In genomic region chr9:91716815-91717214, GRCh38 we compare ENCODE assay signal across 19 cellular contexts.
DNase-seq lines count a peak whose midpoint lies in the region; ATAC-seq and TF ChIP-seq lines count a peak whose summit lies in the region.
"Had no signal": no experiment of that assay in that cellular context is flagged by ENCODE, and none has a peak within 500 bp of the region (broad histone marks: within the 10 kb centered on the region; RNA-seq: fewer than 3 reads in every experiment).

No MANE protein-coding gene starts in this region.

- intact Hi-C loops in activated T-helper 2 cell treated with anti-CD3 and anti-CD28 coated beads, Interferon-gamma antibody, Interleukin-2, Interleukin-4, amounts not matched to agents 10 μg/mL and 5 μg/mL and 100 μg/mL, durations not matched to agents 14 hours and 24 hours and 36 hours (cut with micrococcal nuclease): loop anchor here (5.0 to 10.0 kb wide), 2 partner anchors 35 to 682 kb away; no protein-coding TSS in a partner anchor

- no peaks in the 10 kb centered on the region for H3K36me3 ChIP-seq in HEK293 (ENCODE audit: control insufficient read depth in 2 of 2, insufficient read depth in 1 of 2, low read length in 2 of 2)
- H3K36me3 ChIP-seq: BLaER1 treated with 17β-estradiol and CSF1 and Interleukin-3, amounts not matched to agents 10 nM and 100 nM had no signal

- no peak overlapping the region for H3K4me3 Mint-ChIP-seq in glutamatergic neuron (ENCODE audit: unreplicated experiment)
- H3K4me3 Mint-ChIP-seq in stimulated activated naive B cell treated with anti-CD40 and anti-IgM and Interleukin-4, amounts not matched to agents 10 μg/mL and 1 μg/mL and 100 μg/mL, for 72 hours: no peak overlapping the region
- no peak overlapping the region for H3K4me3 Mint-ChIP-seq in activated T-helper 2 cell treated with anti-CD3 and anti-CD28 coated beads, Interferon-gamma antibody, Interleukin-2, Interleukin-4, amounts not matched to agents 10 μg/mL and 5 μg/mL and 100 μg/mL, durations not matched to agents 14 hours and 24 hours and 36 hours (ENCODE audit: low read depth)
- H3K4me3 Mint-ChIP-seq: B cell; CD4-positive, alpha-beta T cell; CD8-positive, alpha-beta T cell had no signal

- peaks cover 23% of the 10 kb centered on the region for H3K4me1 Mint-ChIP-seq in glutamatergic neuron (ENCODE audit: low read depth, unreplicated experiment)
- H3K4me1 Mint-ChIP-seq in stimulated activated naive B cell treated with anti-CD40 and anti-IgM and Interleukin-4, amounts not matched to agents 10 μg/mL and 1 μg/mL and 100 μg/mL, for 72 hours: peaks cover 39 to 48% of the 10 kb centered on the region in 2 donors
- H3K4me1 Mint-ChIP-seq in activated T-helper 2 cell treated with anti-CD3 and anti-CD28 coated beads, Interferon-gamma antibody, Interleukin-2, Interleukin-4, amounts not matched to agents 10 μg/mL and 5 μg/mL and 100 μg/mL, durations not matched to agents 14 hours and 24 hours and 36 hours (ENCODE audit: low read depth): peaks cover 18% of the 10 kb centered on the region

- POLR2A ChIA-PET in HEK293 (lab: Yijun Ruan, JAX): no interaction called here

- peaks cover 11% of the 10 kb centered on the region for H3K9me3 Mint-ChIP-seq in glutamatergic neuron (ENCODE audit: unreplicated experiment)
- H3K9me3 Mint-ChIP-seq in stimulated activated naive B cell treated with anti-CD40 and anti-IgM and Interleukin-4, amounts not matched to agents 10 μg/mL and 1 μg/mL and 100 μg/mL, for 72 hours: peaks cover 6 to 7% of the 10 kb centered on the region in 2 donors
- H3K9me3 Mint-ChIP-seq in activated T-helper 2 cell treated with anti-CD3 and anti-CD28 coated beads, Interferon-gamma antibody, Interleukin-2, Interleukin-4, amounts not matched to agents 10 μg/mL and 5 μg/mL and 100 μg/mL, durations not matched to agents 14 hours and 24 hours and 36 hours: peaks cover 8% of the 10 kb centered on the region
- H3K9me3 Mint-ChIP-seq: CD8-positive, alpha-beta T cell had no signal

- peak overlapping the region; percentile 25 for H3K27ac Mint-ChIP-seq in glutamatergic neuron (ENCODE audit: unreplicated experiment)
- peak overlapping the region; percentile 9 for H3K27ac Mint-ChIP-seq in stimulated activated naive B cell treated with anti-CD40 and anti-IgM and Interleukin-4, amounts not matched to agents 10 μg/mL and 1 μg/mL and 100 μg/mL, for 72 hours
- H3K27ac Mint-ChIP-seq in activated T-helper 2 cell treated with anti-CD3 and anti-CD28 coated beads, Interferon-gamma antibody, Interleukin-2, Interleukin-4, amounts not matched to agents 10 μg/mL and 5 μg/mL and 100 μg/mL, durations not matched to agents 14 hours and 24 hours and 36 hours: no peak overlapping the region
- H3K27ac Mint-ChIP-seq: B cell; CD4-positive, alpha-beta T cell; CD8-positive, alpha-beta T cell had no signal

- TF ChIP-seq CTCF in HEK293 (tag by site-specific recombination; IDR thresholded peaks at IDR 0.05) (no peak), glutamatergic neuron (IDR thresholded peaks at IDR 0.05; ENCODE audit: partially characterized antibody, unreplicated experiment) (no peak)

- no peak for ATAC-seq in stimulated activated naive B cell treated with anti-CD40 and anti-IgM and Interleukin-4, amounts not matched to agents 10 μg/mL and 1 μg/mL and 100 μg/mL, for 72 hours (replicated peaks)
- ATAC-seq in GM21723 (IDR thresholded peaks at IDR 0.05; ENCODE audit: unreplicated experiment): no peak
- ATAC-seq: CD8-positive, alpha-beta T cell; GM12878 had no signal

- H3K36me3 Mint-ChIP-seq in glutamatergic neuron (ENCODE audit: unreplicated experiment): no peaks in the 10 kb centered on the region
- peaks cover 7 to 18% of the 10 kb centered on the region in 2 donors for H3K36me3 Mint-ChIP-seq in stimulated activated naive B cell treated with anti-CD40 and anti-IgM and Interleukin-4, amounts not matched to agents 10 μg/mL and 1 μg/mL and 100 μg/mL, for 72 hours
- H3K36me3 Mint-ChIP-seq in activated T-helper 2 cell treated with anti-CD3 and anti-CD28 coated beads, Interferon-gamma antibody, Interleukin-2, Interleukin-4, amounts not matched to agents 10 μg/mL and 5 μg/mL and 100 μg/mL, durations not matched to agents 14 hours and 24 hours and 36 hours (ENCODE audit: low read depth): no peaks in the 10 kb centered on the region
- H3K36me3 Mint-ChIP-seq: CD8-positive, alpha-beta T cell had no signal

- H3K27me3 Mint-ChIP-seq in glutamatergic neuron (ENCODE audit: unreplicated experiment): peaks cover 4% of the 10 kb centered on the region
- H3K27me3 Mint-ChIP-seq in stimulated activated naive B cell treated with anti-CD40 and anti-IgM and Interleukin-4, amounts not matched to agents 10 μg/mL and 1 μg/mL and 100 μg/mL, for 72 hours: peaks cover 0 to 14% of the 10 kb centered on the region in 2 donors
- H3K27me3 Mint-ChIP-seq in activated T-helper 2 cell treated with anti-CD3 and anti-CD28 coated beads, Interferon-gamma antibody, Interleukin-2, Interleukin-4, amounts not matched to agents 10 μg/mL and 5 μg/mL and 100 μg/mL, durations not matched to agents 14 hours and 24 hours and 36 hours (ENCODE audit: low read depth): peaks cover 39% of the 10 kb centered on the region
- H3K27me3 Mint-ChIP-seq: B cell had no signal

- H3K9me3 ChIP-seq in HEK293 (ENCODE audit: control insufficient read depth, insufficient read depth, low read depth, low read length): no peaks in the 10 kb centered on the region
- H3K9me3 ChIP-seq: Caco-2 had no signal

- DNase-seq in glutamatergic neuron (no peak), globus pallidus (ENCODE audit: low spot score) (no peak)
- no peak for DNase-seq in stimulated activated naive B cell treated with anti-CD40 and anti-IgM and Interleukin-4, amounts not matched to agents 10 μg/mL and 1 μg/mL and 100 μg/mL, for 72 hours
- DNase-seq in activated T-helper 2 cell treated with anti-CD3 and anti-CD28 coated beads, Interferon-gamma antibody, Interleukin-2, Interleukin-4, amounts not matched to agents 10 μg/mL and 5 μg/mL and 100 μg/mL, durations not matched to agents 14 hours and 24 hours and 36 hours (ENCODE audit: low spot score): no peak
- DNase-seq in effector CD8-positive, alpha-beta T cell (lab: John Stamatoyannopoulos, UW): no peak
- DNase-seq: 8988T; AML-193; Caco-2; Calu3; CD4-positive, alpha-beta T cell; CD8-positive, alpha-beta T cell; DMS79 treated with DMSO at 0.1 percent for 48 hours; GF-D8 had no signal

- no peak overlapping the region for H3K27ac ChIP-seq in HEK293 (ENCODE audit: extremely low read depth, low read depth, low read length)
- H3K27ac ChIP-seq: BLaER1 treated with 17β-estradiol and CSF1 and Interleukin-3, amounts not matched to agents 10 nM and 100 nM; C4-2B had no signal

- H3K4me3 ChIP-seq in HEK293 (ENCODE audit: low read depth, low read length): no peak overlapping the region
- H3K4me3 ChIP-seq: BLaER1 treated with 17β-estradiol and CSF1 and Interleukin-3, amounts not matched to agents 10 nM and 100 nM; GM12878 had no signal

- CTCF ChIA-PET in HEK293 (lab: Yijun Ruan, JAX): interaction anchor here (0.7 to 3.2 kb wide), 4 partner anchors 10 to 801 kb away, joined by 3 to 15 read pairs (median 9); no protein-coding TSS in a partner anchor

- no peaks in the 10 kb centered on the region for H3K4me1 ChIP-seq in HEK293 (ENCODE audit: control insufficient read depth, insufficient read depth, low read length)

TF ChIP-seq in HEK293, 187 proteins besides CTCF, POLR2A, EP300 and RAD21:
- TF ChIP-seq SP2 (tag by site-specific recombination; IDR thresholded peaks at IDR 0.05) (peak; percentile 26; the same call in 1 of the 2 replicates), ZNF266 (tag by site-specific recombination; IDR thresholded peaks at IDR 0.05; ENCODE audit: low read depth) (no peak), ZNF121 (tag by site-specific recombination; IDR thresholded peaks at IDR 0.05) (no peak), ZNF311 (tag by site-specific recombination; IDR thresholded peaks at IDR 0.05; ENCODE audit: borderline replicate concordance) (no peak)
